24 cellular contexts compared by ENCODE assay signal in the genomic region with DNA sequence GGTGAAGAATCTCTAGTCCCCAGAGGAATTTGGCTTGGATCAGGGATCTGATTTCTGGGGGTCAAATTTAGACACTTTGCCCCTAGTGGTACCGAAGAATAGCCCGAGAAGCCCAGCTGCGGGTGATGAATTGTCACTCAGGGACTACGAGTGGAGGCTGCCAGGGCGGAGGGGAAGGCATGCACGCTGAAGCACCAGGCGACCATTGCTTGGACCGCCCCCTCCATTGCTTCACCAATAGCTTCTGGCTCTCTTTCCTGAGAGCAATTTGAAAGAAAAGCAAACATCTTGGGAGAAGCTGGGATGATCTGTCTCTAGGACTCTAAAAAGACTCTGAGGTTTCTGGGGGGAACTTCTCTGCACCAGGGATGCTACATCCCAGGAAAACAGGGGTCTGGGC.
"Had no signal": no experiment of that assay in that cellular context is flagged by ENCODE, and none has a peak within 500 bp of the region (broad histone marks: within the 10 kb centered on the region; RNA-seq: fewer than 3 reads in every experiment).

No MANE protein-coding gene starts in this region.

- H3K27ac ChIP-seq: coronary artery, esophagus squamous epithelium, left lung, neural progenitor cell, prostate gland, right atrium auricular region, stomach, testis, tibial artery, upper lobe of left lung, uterus had no signal

- H3K4me1 ChIP-seq: esophagus squamous epithelium, left lung, prostate gland, right atrium auricular region, stomach, testis, tibial artery, upper lobe of left lung, uterus had no signal

- ATAC-seq: left lung, mucosa of descending colon, sciatic nerve had no signal

- DNase-seq: dermis blood vessel endothelial cell; effector memory CD4-positive, alpha-beta T cell; erythroblast; esophagus squamous epithelium; hypothalamus; left lung; mesenchymal stem cell; mucosa of descending colon; naive B cell; nucleus accumbens; stimulated activated CD4-positive, alpha-beta T cell treated with anti-CD3 and anti-CD28 coated beads, Interleukin-2, amount 100 ng/mL, for 24 hours; stimulated activated CD4-positive, alpha-beta T cell treated with anti-CD3 and anti-CD28 coated beads, Interleukin-4, amount 100 ng/mL, for 24 hours; stimulated activated naive CD4-positive, alpha-beta T cell treated with Interleukin-2 at 50 U/mL for 16 hours; stomach; substantia nigra; testis; tibial artery; upper lobe of left lung; uterus had no signal

- H3K27me3 ChIP-seq: esophagus squamous epithelium, left lung, right atrium auricular region, stomach, testis, tibial artery, upper lobe of left lung, uterus had no signal

- H3K36me3 ChIP-seq: esophagus squamous epithelium, left lung, neural progenitor cell, prostate gland, right atrium auricular region, stomach, upper lobe of left lung, uterus had no signal

- H3K9me3 ChIP-seq: esophagus squamous epithelium, left lung, mucosa of descending colon, prostate gland, right atrium auricular region, stomach, testis, tibial artery, upper lobe of left lung, uterus had no signal

- H3K4me3 ChIP-seq: coronary artery, esophagus squamous epithelium, left lung, mucosa of descending colon, neural progenitor cell, prostate gland, right atrium auricular region, stomach, testis, tibial artery, upper lobe of left lung, uterus had no signal
